Comparison of ENCODE assay signal across 14 cellular contexts in genomic region chr3:191253089-191253799, GRCh38. TPM values are rescaled to one million over a fixed set of nuclear protein-coding genes. Genes with fewer than 3 reads are reported as not detected.
DNase-seq lines count a peak whose midpoint lies in the region; ATAC-seq and TF ChIP-seq lines count a peak whose summit lies in the region.
"Had no signal": no experiment of that assay in that cellular context is flagged by ENCODE, and none has a peak within 500 bp of the region (broad histone marks: within the 10 kb centered on the region; RNA-seq: fewer than 3 reads in every experiment).

No MANE protein-coding gene starts in this region.

- no peaks in the 10 kb centered on the region for H3K79me2 ChIP-seq in OCI-LY3 (ENCODE audit: low read length)

- H3K9me3 Mint-ChIP-seq in stimulated activated naive CD8-positive, alpha-beta T cell treated with anti-CD3 and anti-CD28 coated beads, Interleukin-15, Interleukin-2, amounts not matched to agents 100 ng/mL and 50 ng/mL, for 24 hours, result no peaks in the 10 kb centered on the region

- H3K4me1 Mint-ChIP-seq in stimulated activated naive CD8-positive, alpha-beta T cell treated with anti-CD3 and anti-CD28 coated beads, Interleukin-15, Interleukin-2, amounts not matched to agents 100 ng/mL and 50 ng/mL, for 24 hours (ENCODE audit: low read depth), result peaks cover 11% of the 10 kb centered on the region

- peak overlapping the region; percentile 8 for H3K27ac Mint-ChIP-seq in stimulated activated naive CD8-positive, alpha-beta T cell treated with anti-CD3 and anti-CD28 coated beads, Interleukin-15, Interleukin-2, amounts not matched to agents 100 ng/mL and 50 ng/mL, for 24 hours

- H3K4me3 Mint-ChIP-seq in stimulated activated naive CD8-positive, alpha-beta T cell treated with anti-CD3 and anti-CD28 coated beads, Interleukin-15, Interleukin-2, amounts not matched to agents 100 ng/mL and 50 ng/mL, for 24 hours, result no peak overlapping the region

- H3K27me3 ChIP-seq in OCI-LY3 (ENCODE audit: low read depth, low read length) (no peaks in the 10 kb centered on the region), BE2C (no peaks in the 10 kb centered on the region)
- H3K27me3 ChIP-seq: pancreas had no signal

- H3K9ac ChIP-seq in OCI-LY3 (ENCODE audit: low read length), result peak overlapping the region; percentile 6; the same call in 1 of the 2 replicates

- peak overlapping the region; percentile 33 for H2AFZ ChIP-seq in OCI-LY3 (ENCODE audit: low read depth, low read length)

- no peak for ATAC-seq in stimulated activated naive CD8-positive, alpha-beta T cell treated with anti-CD3 and anti-CD28 coated beads, Interleukin-15, Interleukin-2, amounts not matched to agents 100 U/mL and 50 U/mL, for 24 hours
- peak; percentile 61 for ATAC-seq in HG02759 (IDR thresholded peaks at IDR 0.05; ENCODE audit: unreplicated experiment)
- ATAC-seq: pancreas had no signal

- H3K9me3 ChIP-seq in OCI-LY3 (ENCODE audit: insufficient read depth, low read length), result no peaks in the 10 kb centered on the region
- H3K9me3 ChIP-seq in BE2C, result no peaks in the 10 kb centered on the region
- H3K9me3 ChIP-seq: pancreas had no signal

- H3K4me1 ChIP-seq in OCI-LY3 (ENCODE audit: low read length) (peaks cover 48% of the 10 kb centered on the region), BE2C (no peaks in the 10 kb centered on the region)
- H3K4me1 ChIP-seq: pancreas had no signal

- DNase-seq in stimulated activated naive CD8-positive, alpha-beta T cell treated with anti-CD3 and anti-CD28 coated beads, Interleukin-15, Interleukin-2, amounts not matched to agents 100 U/mL and 50 U/mL, for 24 hours, result no peak
- DNase-seq in BE2C (no peak), HUDEP-2 (lab: John Stamatoyannopoulos, UW; ENCODE audit: unreplicated experiment in 76 of 76) (no peak), KG1 (lab: John Stamatoyannopoulos, UW) (no peak), DMS 273 (lab: John Stamatoyannopoulos, UW; ENCODE audit: unreplicated experiment) (no peak)
- DNase-seq: DND-41; effector CD4-positive, alpha-beta T cell; pancreas; stimulated activated CD4-positive, alpha-beta T cell treated with anti-CD3 and anti-CD28 coated beads, Interleukin-2, amount 100 ng/mL, for 48 hours had no signal

- no peaks in the 10 kb centered on the region for H3K27me3 Mint-ChIP-seq in stimulated activated naive CD8-positive, alpha-beta T cell treated with anti-CD3 and anti-CD28 coated beads, Interleukin-15, Interleukin-2, amounts not matched to agents 100 ng/mL and 50 ng/mL, for 24 hours

- no peaks in the 10 kb centered on the region for H4K20me1 ChIP-seq in OCI-LY3 (ENCODE audit: insufficient read depth, low read length)

- peak overlapping the region; percentile 41 for H3K27ac ChIP-seq in OCI-LY3 (ENCODE audit: low read length)
- H3K27ac ChIP-seq: pancreas, RWPE1 had no signal

- H3K4me3 ChIP-seq in OCI-LY3 (ENCODE audit: low read length), result peak overlapping the region; percentile 57
- no peak overlapping the region for H3K4me3 ChIP-seq in BE2C (ENCODE audit: low read depth, low read length)
- H3K4me3 ChIP-seq: pancreas had no signal

- no peaks in the 10 kb centered on the region for H3K36me3 Mint-ChIP-seq in stimulated activated naive CD8-positive, alpha-beta T cell treated with anti-CD3 and anti-CD28 coated beads, Interleukin-15, Interleukin-2, amounts not matched to agents 100 ng/mL and 50 ng/mL, for 24 hours (ENCODE audit: low read depth)

- H3K36me3 ChIP-seq in OCI-LY3 (replicated peaks; ENCODE audit: low read depth, low read length) (no peaks in the 10 kb centered on the region), BE2C (no peaks in the 10 kb centered on the region)
- H3K36me3 ChIP-seq: pancreas had no signal

- no peak for TF ChIP-seq CTCF in OCI-LY3 (IDR thresholded peaks at IDR 0.05; ENCODE audit: low read depth, low read length)
- TF ChIP-seq CTCF in BE2C (IDR thresholded peaks at IDR 0.05; ENCODE audit: low read depth, low read length), result no peak

- H3K4me2 ChIP-seq in OCI-LY3 (ENCODE audit: low read length), result peak overlapping the region; percentile 66

RNA-seq across cellular contexts. Expression of gene OSTN, which starts 54.2 kb away (rescaled TPM):
- polyA plus RNA-seq in BE2C (2012; ENCODE audit: insufficient read depth, insufficient read length, low read depth), result not detected
- polyA plus RNA-seq: liver had no signal
